In the genomic region with DNA sequence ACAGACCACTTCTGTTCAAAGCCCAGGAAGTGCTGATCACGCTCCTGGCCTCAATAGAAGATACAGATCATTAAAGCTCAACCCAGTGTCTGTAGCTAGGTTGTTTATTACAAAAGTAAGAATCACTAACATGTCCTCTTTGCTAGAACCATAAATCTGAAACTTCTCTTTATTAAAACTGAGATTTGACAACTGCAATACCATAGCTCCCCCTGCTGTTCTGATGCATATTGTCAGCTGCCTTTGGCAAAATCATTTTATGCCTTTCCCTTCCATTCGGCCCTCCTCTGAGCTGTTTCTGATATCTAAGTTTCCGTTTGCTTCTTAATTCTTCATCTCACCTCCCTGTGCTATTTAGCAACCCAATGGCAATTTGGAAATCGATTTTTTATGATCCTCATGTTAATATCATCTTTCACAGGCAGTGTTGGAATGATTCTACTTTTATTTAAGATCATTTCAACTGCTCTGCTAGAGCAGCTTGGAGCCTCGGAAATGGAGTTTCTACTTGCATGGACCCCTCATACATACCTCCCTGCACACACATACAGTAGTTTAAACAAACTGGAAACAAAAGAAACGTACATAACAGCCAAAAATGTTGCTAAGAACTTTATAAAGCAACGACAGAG, we compare ENCODE assay signal across 8 cellular contexts.
DNase-seq lines count a peak whose midpoint lies in the region; ATAC-seq and TF ChIP-seq lines count a peak whose summit lies in the region.

No MANE protein-coding gene starts in this region.

- TF ChIP-seq CTCF in brain microvascular endothelial cell (IDR thresholded peaks at IDR 0.05; ENCODE audit: low read depth, low read length, missing control alignments), result peak; percentile 72
- peak; percentile 61 to 73 for TF ChIP-seq CTCF in left lung (IDR thresholded peaks at IDR 0.05)
- TF ChIP-seq CTCF in transverse colon (IDR thresholded peaks at IDR 0.05), result peak; percentile 70 to 78 (median 77)

- TF ChIP-seq EP300 in transverse colon (IDR thresholded peaks at IDR 0.05; ENCODE audit: low read depth), result no peak

- H3K4me3 ChIP-seq in brain microvascular endothelial cell (ENCODE audit: low read depth, low read length) (no peak overlapping the region), left lung (no peak overlapping the region), transverse colon (no peak overlapping the region)

- WGBS in transverse colon (ENCODE audit: low coverage in 1 of 2), 2 donors, result 23 to 28% methylated on average over 7 of the region's 7 CpGs

- H3K4me1 ChIP-seq in left lung, result no peaks in the 10 kb centered on the region
- H3K4me1 ChIP-seq in transverse colon, result no peaks in the 10 kb centered on the region

- no peak overlapping the region for H3K27ac ChIP-seq in brain microvascular endothelial cell
- H3K27ac ChIP-seq in left lung, result no peak overlapping the region
- H3K27ac ChIP-seq in transverse colon, result no peak overlapping the region

- intact Hi-C loops in left lung (cut with DNase I) (loop anchor here in 1 of 2 donors (5.0 to 10.0 kb wide), 3 partner anchors 489 to 939 kb away; no protein-coding TSS in a partner anchor), transverse colon (cut with DNase I; ENCODE audit: low total_unique reads) (no loop called here)

- peak; percentile 48 for ATAC-seq in GM18520 (IDR thresholded peaks at IDR 0.05; ENCODE audit: unreplicated experiment)
- ATAC-seq in HG03135 (IDR thresholded peaks at IDR 0.05; ENCODE audit: unreplicated experiment), result peak; percentile 64
- ATAC-seq in left lung, result peak; percentile 80

- DNase-seq in COLO829 (ENCODE audit: low spot score) (peak; percentile 21), NCI-H748 treated with DMSO at 0.1 percent for 48 hours (lab: John Stamatoyannopoulos, UW) (peak; percentile 69), brain microvascular endothelial cell (peak; percentile 30), left lung (no peak), transverse colon (peak; percentile 15), GM19240 (ENCODE audit: insufficient read length, low spot score) (no peak)

- H3K9me3 ChIP-seq in left lung (no peaks in the 10 kb centered on the region), transverse colon (no peaks in the 10 kb centered on the region)

- in situ Hi-C loops in brain microvascular endothelial cell (cut with HindIII; ENCODE audit: low pct_ligation_motif_present, low sequenced_read_pairs) (no loop called here), transverse colon (cut with MboI; ENCODE audit: low pct_ligation_motif_present in 1 of 4, low pct_unique_long_range_greater_than_20kb in 1 of 4, low sequenced_read_pairs in 3 of 4) (loop anchor here (5.0 to 25.0 kb wide), 5 partner anchors 492 to 942 kb away; no protein-coding TSS in a partner anchor)

- TF ChIP-seq POLR2A in transverse colon (IDR thresholded peaks at IDR 0.05), result no peak

- H3K27me3 ChIP-seq in brain microvascular endothelial cell (replicated peaks) (no peaks in the 10 kb centered on the region), left lung (no peaks in the 10 kb centered on the region), transverse colon (no peaks in the 10 kb centered on the region)

- H3K36me3 ChIP-seq in brain microvascular endothelial cell (replicated peaks), result no peaks in the 10 kb centered on the region
- no peaks in the 10 kb centered on the region for H3K36me3 ChIP-seq in left lung
- no peaks in the 10 kb centered on the region for H3K36me3 ChIP-seq in transverse colon

Comparison
In these comparisons a context has a peak if more than half of its experiments do, and no peak if none do; other contexts are left out.
1. DNase-seq: peak in COLO829 (single experiment), NCI-H748 treated with DMSO at 0.1 percent for 48 hours (single experiment), brain microvascular endothelial cell (single experiment) and transverse colon (single experiment); none in left lung (0 of 2) and GM19240 (single experiment).
2. Peak in every context shown above with its lines, with median percentiles within 50 percentile points of each other: ATAC-seq and CTCF ChIP-seq.